Comparison of ENCODE assay signal across 10 cellular contexts in the genomic region with DNA sequence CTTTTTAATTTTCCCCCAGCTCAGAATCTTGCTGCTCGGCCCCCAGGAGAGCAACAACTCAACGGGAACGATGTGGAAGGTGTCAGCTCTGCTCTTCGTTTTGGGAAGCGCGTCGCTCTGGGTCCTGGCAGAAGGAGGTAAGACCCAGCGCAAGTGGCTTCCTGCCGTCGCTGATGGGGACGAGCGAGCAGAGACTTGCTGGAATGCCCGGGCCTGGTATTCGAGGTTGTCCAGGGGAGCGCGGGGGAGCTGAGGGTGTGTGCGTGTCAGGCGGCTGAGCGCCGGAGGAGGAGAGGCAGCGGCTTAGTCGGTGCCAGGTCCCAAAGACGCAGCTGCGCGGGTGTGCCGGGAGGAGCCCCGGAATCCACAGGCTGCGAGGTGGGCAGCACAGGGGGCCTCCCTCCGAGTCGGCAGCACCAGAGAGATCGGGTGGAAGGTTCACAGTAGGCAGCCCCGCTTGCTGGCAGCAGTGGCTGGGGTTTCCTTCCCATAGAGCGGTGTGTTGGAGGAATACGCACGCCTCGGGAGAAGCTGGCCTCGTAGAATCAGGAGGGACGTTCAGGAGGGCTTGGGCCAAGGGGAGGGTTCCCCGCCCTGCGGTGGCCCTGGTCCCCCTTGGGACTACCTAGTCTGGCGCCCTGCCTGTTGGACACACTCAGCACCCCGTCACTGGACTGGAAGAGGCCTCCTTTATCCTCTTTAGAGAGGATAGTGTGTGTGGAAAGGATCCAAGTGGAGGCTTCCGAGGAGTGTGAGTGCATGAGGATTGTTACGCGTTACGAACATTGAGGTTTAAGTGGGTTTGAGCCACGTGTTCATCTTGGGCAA. TPM values are rescaled to one million over a fixed set of nuclear protein-coding genes. Genes with fewer than 3 reads are reported as not detected.
DNase-seq lines count a peak whose midpoint lies in the region; ATAC-seq and TF ChIP-seq lines count a peak whose summit lies in the region.
"Had no signal": no experiment of that assay in that cellular context is flagged by ENCODE, and none has a peak within 500 bp of the region (broad histone marks: within the 10 kb centered on the region; RNA-seq: fewer than 3 reads in every experiment).

No MANE protein-coding gene starts in this region.

- H3K27me3 ChIP-seq in RWPE2 (ENCODE audit: insufficient read depth, poor library complexity, severe bottlenecking), result no peaks in the 10 kb centered on the region

- DNase-seq in AG09309 (ENCODE audit: low read depth), result peak; percentile 3
- peak; percentile 75 for DNase-seq in RWPE2 (ENCODE audit: low spot score)
- DNase-seq in head of caudate nucleus, result peak in 34 of 42 donors; percentile 15 to 59 (median 30)
- no peak for DNase-seq in omental fat pad (ENCODE audit: low spot score)
- no peak for DNase-seq in G401 (ENCODE audit: low spot score)
- DNase-seq: NCI-H1092 had no signal

- peak overlapping the region; percentile 95 for H3K27ac ChIP-seq in RWPE2 (ENCODE audit: poor library complexity, severe bottlenecking)

- H3K4me1 ChIP-seq in RWPE2 (ENCODE audit: insufficient read depth, poor library complexity, severe bottlenecking), result peaks cover 43% of the 10 kb centered on the region

- H3K36me3 ChIP-seq in RWPE2 (ENCODE audit: low read depth), result no peaks in the 10 kb centered on the region

- peak; percentile 64 for ATAC-seq in RWPE2 (ENCODE audit: low read depth)
- peak; percentile 46 for ATAC-seq in omental fat pad (ENCODE audit: low FRiP score)
- ATAC-seq in HG02678 (IDR thresholded peaks at IDR 0.05; ENCODE audit: unreplicated experiment), result no peak
- no peak for ATAC-seq in HG02970 (IDR thresholded peaks at IDR 0.05; ENCODE audit: low FRiP score, unreplicated experiment)
- ATAC-seq in GM21723 (IDR thresholded peaks at IDR 0.05; ENCODE audit: unreplicated experiment), result no peak

- in situ Hi-C loops in G401 (cut with HindIII; ENCODE audit: low sequenced_read_pairs), result no loop called here

- no peak for TF ChIP-seq CTCF in AG09309 (IDR thresholded peaks at IDR 0.05; ENCODE audit: control insufficient read depth, insufficient read depth, low read depth, low read length, missing control alignments)
- TF ChIP-seq CTCF in RWPE2 (IDR thresholded peaks at IDR 0.05; ENCODE audit: poor library complexity, severe bottlenecking), result no peak
- TF ChIP-seq CTCF in omental fat pad (IDR thresholded peaks at IDR 0.05), result no peak

- H3K9me3 ChIP-seq in RWPE2 (ENCODE audit: severe bottlenecking), result no peaks in the 10 kb centered on the region

- intact Hi-C loops in head of caudate nucleus (cut with DNase I), result no loop called here

- H3K4me3 ChIP-seq in AG09309 (ENCODE audit: control insufficient read depth, low read depth, low read length) (no peak overlapping the region), RWPE2 (ENCODE audit: severe bottlenecking) (peak overlapping the region; percentile 45)

RNA-seq across cellular contexts. Expression of a gene that starts 0.5 kb away (rescaled TPM):
- total RNA-seq in omental fat pad, result 100 to 1,000 TPM in 1 of 4 donors, 10 to 100 TPM in 3; 29.9 to 182 (median 70.1) TPM
- total RNA-seq in G401 (2014; rRNA removed; shearing (Covaris generic)), result not detected in 2 replicates
- total RNA-seq: activated CD8-positive, alpha-beta memory T cell treated with anti-CD3 and anti-CD28 coated beads for 36 hours had no signal

Comparison
In these comparisons a context has a peak if more than half of its experiments do, and no peak if none do; other contexts are left out.
1. DNase-seq: peak in AG09309 (single experiment), RWPE2 (single experiment) and head of caudate nucleus (34 of 42); none in omental fat pad (single experiment) and G401 (single experiment).
2. ATAC-seq: peak in RWPE2 (single experiment) and omental fat pad (single experiment); none in HG02678 (single experiment), HG02970 (single experiment) and GM21723 (single experiment).
3. RNA of a gene that starts 0.5 kb away (total RNA-seq): 29.9 to 182 TPM in omental fat pad; not detected in G401; every median in the first group is over 10 times any median in the second.